In the genomic region with DNA sequence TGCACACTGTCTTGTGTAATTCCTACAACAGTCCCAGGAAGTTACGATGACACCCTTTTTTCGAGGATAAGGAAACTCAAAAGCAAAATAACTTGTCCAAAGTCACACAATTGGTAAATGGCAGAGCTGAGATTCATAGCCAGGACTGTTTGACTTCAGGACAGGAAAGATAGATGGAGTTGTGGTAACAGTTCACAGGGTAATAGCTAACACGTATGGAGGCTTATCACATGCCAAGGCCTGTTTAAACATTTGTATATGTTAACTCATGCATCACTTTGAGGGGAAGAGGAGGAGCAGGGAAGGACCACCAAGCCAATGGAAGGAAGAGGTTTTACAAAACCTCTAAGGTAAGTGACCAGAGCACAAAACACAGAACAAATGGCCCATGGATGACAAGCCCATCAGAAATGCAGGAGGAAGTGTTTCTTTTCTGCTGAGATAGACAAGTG, we compare ENCODE assay signal across 11 cellular contexts. TPM values are rescaled to one million over a fixed set of nuclear protein-coding genes. Genes with fewer than 3 reads are reported as not detected.
DNase-seq lines count a peak whose midpoint lies in the region; ATAC-seq and TF ChIP-seq lines count a peak whose summit lies in the region.
"Had no signal": no experiment of that assay in that cellular context is flagged by ENCODE, and none has a peak within 500 bp of the region (broad histone marks: within the 10 kb centered on the region; RNA-seq: fewer than 3 reads in every experiment).

No MANE protein-coding gene starts in this region.

- ATAC-seq in HG02763 (IDR thresholded peaks at IDR 0.05; ENCODE audit: unreplicated experiment): no peak

- H3K4me3 ChIP-seq in endodermal cell (ENCODE audit: low read length): peak overlapping the region; percentile 96
- H3K4me3 ChIP-seq: SJCRH30 had no signal

- WGBS in endodermal cell (ENCODE audit: insufficient coverage in 1 of 2, insufficient read length in 1 of 2), 2 experiments: 54 to 69% methylated on average over 2 to 3 of the region's 3 CpGs

- H3K9me3 Mint-ChIP-seq in endodermal cell: peaks cover 4% of the 10 kb centered on the region
- peaks cover 5% of the 10 kb centered on the region for H3K9me3 Mint-ChIP-seq in nephron

- H3K36me3 ChIP-seq in endodermal cell (ENCODE audit: control insufficient read depth, insufficient read depth, low read length): peaks cover 60% of the 10 kb centered on the region

- H3K27ac ChIP-seq in endodermal cell (ENCODE audit: low read depth, low read length): no peak overlapping the region
- H3K27ac ChIP-seq: brain microvascular endothelial cell, SJCRH30 had no signal

- H3K9ac ChIP-seq in endodermal cell (ENCODE audit: extremely low read depth, low read length, poor library complexity, severe bottlenecking): no peak overlapping the region

- peak overlapping the region; percentile 83 for H3K4me3 Mint-ChIP-seq in endodermal cell
- H3K4me3 Mint-ChIP-seq in nephron: peak overlapping the region; percentile 96 to 98 (median 97)

- H3K4me1 ChIP-seq in endodermal cell (ENCODE audit: control insufficient read depth, insufficient read depth, low read length): peaks cover 18% of the 10 kb centered on the region
- H3K4me1 ChIP-seq: SJCRH30 had no signal

- H3K27me3 ChIP-seq in endodermal cell (ENCODE audit: control insufficient read depth, insufficient read depth, low read length, poor library complexity, severe bottlenecking): no peaks in the 10 kb centered on the region
- H3K27me3 ChIP-seq: brain microvascular endothelial cell, SJCRH30 had no signal

- H3K27me3 Mint-ChIP-seq in endodermal cell (ENCODE audit: insufficient read depth) (no peaks in the 10 kb centered on the region), nephron (ENCODE audit: low read depth) (peaks cover 4% of the 10 kb centered on the region)

- DNase-seq in COLO668 (lab: John Stamatoyannopoulos, UW; ENCODE audit: unreplicated experiment) (peak; percentile 32), NCI-H69 (lab: John Stamatoyannopoulos, UW) (peak; percentile 44), endodermal cell (no peak), SW 1271 (lab: John Stamatoyannopoulos, UW) (no peak), NCI-H524 (lab: John Stamatoyannopoulos, UW) (no peak), NCI-H1105 treated with DMSO at 0.1 percent for 48 hours (lab: John Stamatoyannopoulos, UW) (no peak)
- DNase-seq: brain microvascular endothelial cell, NCI-H2029, SJCRH30 had no signal

- no peak overlapping the region for H3K27ac Mint-ChIP-seq in endodermal cell
- H3K27ac Mint-ChIP-seq in nephron: peak overlapping the region; percentile 6 to 49 (median 9)

- TF ChIP-seq CTCF in endodermal cell (conservative IDR thresholded peaks at IDR 0.05) (no peak), nephron (IDR thresholded peaks at IDR 0.05; ENCODE audit: unreplicated experiment in 3 of 3) (no peak)

- H3K9me3 ChIP-seq in endodermal cell (ENCODE audit: control insufficient read depth, low read length): peaks cover 20% of the 10 kb centered on the region
- H3K9me3 ChIP-seq: SJCRH30 had no signal

- peaks cover 62% of the 10 kb centered on the region for H3K36me3 Mint-ChIP-seq in endodermal cell (ENCODE audit: low read depth)
- H3K36me3 Mint-ChIP-seq in nephron (ENCODE audit: low read depth): peaks cover 52% of the 10 kb centered on the region

- H3K4me1 Mint-ChIP-seq in endodermal cell: peaks cover 49% of the 10 kb centered on the region
- peaks cover 35% of the 10 kb centered on the region for H3K4me1 Mint-ChIP-seq in nephron

RNA-seq across cellular contexts. Expression of a gene that starts 2.8 kb away (rescaled TPM):
- 100 to 1,000 TPM; 243 to 340 TPM for total RNA-seq in endodermal cell
- polyA plus RNA-seq in endodermal cell (2013, experiment 1 of 2): 221 TPM
- 218 TPM for polyA plus RNA-seq in endodermal cell (2013, experiment 2 of 2)

Comparison
In these comparisons a context has a peak if more than half of its experiments do, and no peak if none do; other contexts are left out.
1. DNase-seq: peak in COLO668 (single experiment) and NCI-H69 (single experiment); none in endodermal cell (single experiment), SW 1271 (0 of 2), NCI-H524 (0 of 2) and NCI-H1105 treated with DMSO at 0.1 percent for 48 hours (single experiment).